8 cellular contexts compared by ENCODE assay signal in the genomic region with DNA sequence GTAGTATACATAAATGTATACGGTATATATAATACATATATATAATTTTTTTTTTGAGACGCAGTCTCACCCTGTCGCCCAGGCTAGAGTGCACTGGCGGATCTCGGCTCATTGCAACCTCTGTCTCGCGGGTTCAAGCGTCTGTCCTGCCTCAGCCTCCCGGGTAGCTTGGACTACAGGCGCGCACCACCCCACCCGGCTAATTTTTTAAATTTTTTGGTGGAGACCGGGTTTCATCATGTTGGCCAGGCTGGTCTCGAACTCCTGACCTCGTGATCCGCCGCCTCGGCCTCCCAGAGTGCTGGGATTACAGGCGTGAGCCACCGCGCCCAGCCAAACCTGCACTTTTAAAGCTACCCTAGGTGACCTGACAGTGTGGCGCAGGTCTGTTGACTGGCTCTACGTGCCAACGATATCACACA. TPM values are rescaled to one million over a fixed set of nuclear protein-coding genes. Genes with fewer than 3 reads are reported as not detected.
DNase-seq lines count a peak whose midpoint lies in the region; ATAC-seq and TF ChIP-seq lines count a peak whose summit lies in the region.

No MANE protein-coding gene starts in this region.

- H3K27me3 ChIP-seq in SU-DHL-6 (ENCODE audit: low read length) (no peaks in the 10 kb centered on the region), gastroesophageal sphincter (no peaks in the 10 kb centered on the region)

- ATAC-seq in GM21515 (IDR thresholded peaks at IDR 0.05; ENCODE audit: unreplicated experiment) = peak; percentile 8
- ATAC-seq in gastroesophageal sphincter = no peak

- peaks cover 0 to 53% (median 6%) of the 10 kb centered on the region in 3 donors for H3K4me1 ChIP-seq in gastroesophageal sphincter

- H3K27ac ChIP-seq in SU-DHL-6 (ENCODE audit: low read depth, low read length) (peak overlapping the region; percentile 35), gastroesophageal sphincter (peak overlapping the region; percentile 26 to 95 (median 92)), skin epidermis (peak overlapping the region; percentile 54 to 96 (median 84))

- no peak for TF ChIP-seq POLR2A in gastroesophageal sphincter (IDR thresholded peaks at IDR 0.05)

- no peaks in the 10 kb centered on the region for H3K36me3 ChIP-seq in SU-DHL-6 (ENCODE audit: low read length)
- peaks cover 0 to 24% of the 10 kb centered on the region in 2 donors for H3K36me3 ChIP-seq in gastroesophageal sphincter

- H3K9me2 ChIP-seq in SU-DHL-6 (replicated peaks; ENCODE audit: insufficient read depth, low read length) = no peaks in the 10 kb centered on the region

- H4K20me1 ChIP-seq in SU-DHL-6 (ENCODE audit: low read depth, low read length) = no peaks in the 10 kb centered on the region

- no peak for TF ChIP-seq CTCF in SU-DHL-6 (IDR thresholded peaks at IDR 0.05; ENCODE audit: insufficient read depth, low read length, poor library complexity, severe bottlenecking)
- no peak for TF ChIP-seq CTCF in gastroesophageal sphincter (IDR thresholded peaks at IDR 0.05)

- no peak for TF ChIP-seq EP300 in gastroesophageal sphincter (IDR thresholded peaks at IDR 0.05)

- H3K9me3 ChIP-seq in SU-DHL-6 (ENCODE audit: insufficient read depth, low read length) (no peaks in the 10 kb centered on the region), gastroesophageal sphincter (no peaks in the 10 kb centered on the region)

- H3K79me2 ChIP-seq in SU-DHL-6 (ENCODE audit: insufficient read depth, low read length) = peaks cover 53% of the 10 kb centered on the region

- H3K4me2 ChIP-seq in SU-DHL-6 (ENCODE audit: low read depth, low read length, poor library complexity, severe bottlenecking) = peak overlapping the region; percentile 81

- H3K9ac ChIP-seq in SU-DHL-6 (ENCODE audit: low read length) = peak overlapping the region; percentile 85

- 58 to 61% methylated on average over 11 to 12 of the region's 24 CpGs for WGBS in gastroesophageal sphincter (ENCODE audit: low coverage in 1 of 2), 2 donors

- H3K4me3 ChIP-seq in SU-DHL-6 (ENCODE audit: insufficient read depth, low read length, poor library complexity, severe bottlenecking) (peak overlapping the region; percentile 91), gastroesophageal sphincter (peak overlapping the region; percentile 59 to 96), skin epidermis (peak overlapping the region; percentile 56 to 98 (median 89))

- H2AFZ ChIP-seq in SU-DHL-6 (ENCODE audit: low read depth, low read length, severe bottlenecking) = no peak overlapping the region

- peaks cover 9% of the 10 kb centered on the region; the same call in 1 of the 2 replicates for H3F3A ChIP-seq in SU-DHL-6 (ENCODE audit: insufficient read depth)

- DNase-seq in NCI-H526 treated with DMSO at 0.1 percent for 48 hours (lab: John Stamatoyannopoulos, UW) (no peak), COLO668 (lab: John Stamatoyannopoulos, UW; ENCODE audit: unreplicated experiment) (no peak), Ammon's horn (ENCODE audit: low spot score) (no peak), medulla oblongata (ENCODE audit: extremely low spot score) (no peak)

RNA-seq across cellular contexts. Expression of a gene that starts 0.7 kb away (rescaled TPM):
- total RNA-seq in gastroesophageal sphincter = 10 to 100 TPM; 26.0 to 37.3 (median 34.7) TPM

RNA-seq across cellular contexts. Expression of a gene that starts 21.3 kb away (rescaled TPM):
- total RNA-seq in gastroesophageal sphincter = 10 to 100 TPM in 3 of 4 donors, 1 to 10 TPM in 1; 6.8 to 35.8 (median 19.9) TPM

RNA-seq across cellular contexts. Expression of a gene that starts 34.5 kb away (rescaled TPM):
- 10 to 100 TPM in 1 of 4 donors, 1 to 10 TPM in 3; 5.7 to 26.9 (median 7.9) TPM for total RNA-seq in gastroesophageal sphincter

Comparison
In these comparisons a context has a peak if more than half of its experiments do, and no peak if none do; other contexts are left out.
1. H3K27ac ChIP-seq: peak in every context shown above with its lines; median percentile 92 in gastroesophageal sphincter; 84 in skin epidermis; 35 in SU-DHL-6.